In genomic region chr4:70687821-70688794, GRCh38 we compare ENCODE assay signal across 8 cellular contexts. TPM values are rescaled to one million over a fixed set of nuclear protein-coding genes. Genes with fewer than 3 reads are reported as not detected.
A peak's percentile ranks its signal among the peaks of the same experiment; 100 is the strongest.
DNase-seq lines count a peak whose midpoint lies in the region; FAIRE-seq and TF ChIP-seq lines count a peak whose summit lies in the region.

Gene UTP3, plus strand, starts transcription at chr4:70688532. Its CDS starts 146 bp downstream, at chr4:70688678.

- peaks cover 15% of the 10 kb centered on the region for H3K23me2 ChIP-seq in H9 (ENCODE audit: insufficient read length, low read depth, low read length, poor library complexity, severe bottlenecking)

- peak within 1 kb of the TSS; percentile 95 for H3K9ac ChIP-seq in H9 (ENCODE audit: extremely low read depth, insufficient read length, low read length)

- peaks cover 16% of the 10 kb centered on the region for H3K36me3 ChIP-seq in MG63

- H3K9me3 ChIP-seq in H9 (ENCODE audit: control insufficient read depth, low read depth, low read length) (no peaks in the 10 kb centered on the region), MG63 (no peaks in the 10 kb centered on the region)

- H3K79me1 ChIP-seq in H9 (ENCODE audit: insufficient read depth, low read depth, low read length, poor library complexity, severe bottlenecking), result no peaks in the 10 kb centered on the region

- TF ChIP-seq CTCF in H9 (conservative IDR thresholded peaks at IDR 0.05) (peak; percentile 99), fibroblast of villous mesenchyme (IDR thresholded peaks at IDR 0.05; ENCODE audit: insufficient read depth, low read depth, low read length) (peak; percentile 92), neural crest cell (conservative IDR thresholded peaks at IDR 0.05) (peak; percentile 98)

- H3K4me1 Mint-ChIP-seq in H9, result peaks cover 21 to 28% of the 10 kb centered on the region in 2 experiments
- H3K4me1 Mint-ChIP-seq in neural crest cell, result peaks cover 37% of the 10 kb centered on the region

- no peaks in the 10 kb centered on the region for H4K20me1 ChIP-seq in H9 (ENCODE audit: control insufficient read depth, insufficient read depth, insufficient read length)

- no CpG with 5 or more reads among the region's 70 CpGs for WGBS in H9 (ENCODE audit: extremely low coverage, insufficient read length, low lambda C conversion rate)

- H3K4me3 Mint-ChIP-seq in H9 (peak within 1 kb of the TSS; percentile 96 to 100), neural crest cell (peak within 1 kb of the TSS; percentile 95)

- no peak within 1 kb of the TSS; the same call in 1 of the 2 replicates for H3K4ac ChIP-seq in H9 (ENCODE audit: low read depth, low read length)

- peak within 1 kb of the TSS; percentile 98 to 100 (median 99) for H3K27ac Mint-ChIP-seq in H9
- H3K27ac Mint-ChIP-seq in neural crest cell (ENCODE audit: unreplicated experiment), result peak within 1 kb of the TSS; percentile 98

- peak within 1 kb of the TSS; percentile 25 for H4K8ac ChIP-seq in H9 (replicated peaks; ENCODE audit: insufficient read length, low read depth, low read length)

- H2BK15ac ChIP-seq in H9 (ENCODE audit: low read depth, low read length), result no peak within 1 kb of the TSS

- H3K4me1 ChIP-seq in H9 (ENCODE audit: insufficient read depth, low read length), result peaks cover 5% of the 10 kb centered on the region

- peak within 1 kb of the TSS; percentile 79 for H3K14ac ChIP-seq in H9 (ENCODE audit: insufficient read depth, low read length)

- H3K56ac ChIP-seq in H9 (ENCODE audit: insufficient read length, low read depth, low read length), result peak within 1 kb of the TSS; percentile 30

- H3K23ac ChIP-seq in H9 (ENCODE audit: insufficient read length, low read depth, low read length), result no peak within 1 kb of the TSS

- H4K91ac ChIP-seq in H9 (ENCODE audit: insufficient read length, low read depth, low read length), result no peak within 1 kb of the TSS

- no peak within 1 kb of the TSS for H2BK12ac ChIP-seq in H9 (ENCODE audit: insufficient read length, low read depth, low read length)

- H3T11ph ChIP-seq in H9 (ENCODE audit: low read length), result no peak within 1 kb of the TSS

- H2BK20ac ChIP-seq in H9 (ENCODE audit: low read depth, low read length, poor library complexity, severe bottlenecking), result no peak within 1 kb of the TSS

- peak within 1 kb of the TSS; percentile 10 for H2BK5ac ChIP-seq in H9 (ENCODE audit: insufficient read length, low read length)

- H3K27me3 ChIP-seq in H9 (ENCODE audit: insufficient read depth, low read length), result no peaks in the 10 kb centered on the region
- H3K27me3 ChIP-seq in MG63, result no peaks in the 10 kb centered on the region

- H3K9me3 Mint-ChIP-seq in H9, result no peaks in the 10 kb centered on the region; a peak in 1 of 5 replicates
- H3K9me3 Mint-ChIP-seq in neural crest cell, result no peaks in the 10 kb centered on the region

- H3K79me2 ChIP-seq in H9 (ENCODE audit: insufficient read depth, low read length), result peaks cover 14% of the 10 kb centered on the region

- H3K4me2 ChIP-seq in H9 (ENCODE audit: insufficient read depth, insufficient read length, low read length), result peak within 1 kb of the TSS; percentile 97

- peak; percentile 97 for FAIRE-seq in G401.6 (lab: Jason Lieb, UNC)

- peaks cover 3% of the 10 kb centered on the region; the same call in 1 of the 2 replicates for H3K27me3 Mint-ChIP-seq in H9 (ENCODE audit: low read depth)
- no peaks in the 10 kb centered on the region for H3K27me3 Mint-ChIP-seq in neural crest cell (ENCODE audit: low read depth)

- peak within 1 kb of the TSS; percentile 63 for H3K27ac ChIP-seq in H9 (ENCODE audit: insufficient read length, low read depth, low read length)

- H2AFZ ChIP-seq in H9 (ENCODE audit: low read length), result peak within 1 kb of the TSS; percentile 89

- peak within 1 kb of the TSS; percentile 92 for H3K4me3 ChIP-seq in MG63
- peak within 1 kb of the TSS; percentile 99 for H3K4me3 ChIP-seq in fibroblast of villous mesenchyme (ENCODE audit: low read depth, low read length)

- peaks cover 8 to 31% (median 26%) of the 10 kb centered on the region in 3 experiments; a peak in 6 of 7 replicates for H3K36me3 Mint-ChIP-seq in H9 (ENCODE audit: insufficient read depth in 1 of 3, low read depth in 3 of 3)
- peaks cover 4% of the 10 kb centered on the region for H3K36me3 Mint-ChIP-seq in neural crest cell (ENCODE audit: low read depth)

- H2AK5ac ChIP-seq in H9 (ENCODE audit: insufficient read length, low read length), result no peak within 1 kb of the TSS

- peak within 1 kb of the TSS; percentile 84 for H3K18ac ChIP-seq in H9 (ENCODE audit: insufficient read length, low read depth, low read length)

- H4K5ac ChIP-seq in H9 (ENCODE audit: insufficient read length, low read depth, low read length), result peak within 1 kb of the TSS; percentile 80

- DNase-seq in H9 (peak; percentile 94), MG63 (peak; percentile 90), SIG-M5 (lab: John Stamatoyannopoulos, UW) (peak; percentile 93), activated gamma-delta T cell treated with Interleukin-2 at 50 U/mL for 16 hours (peak; percentile 90), fibroblast of villous mesenchyme (ENCODE audit: low read depth) (peak; percentile 99), neural crest cell (ENCODE audit: low read depth, low spot score) (peak; percentile 94), stromal cell of bone marrow (ENCODE audit: low read depth) (peak; percentile 99)

- no peak within 1 kb of the TSS for H2BK120ac ChIP-seq in H9 (ENCODE audit: low read depth, low read length, poor library complexity, severe bottlenecking)

RNA-seq across cellular contexts. Expression of gene UTP3, which starts in this region (rescaled TPM):
- total RNA-seq in H9 (2021) (49.3 and 51.9 TPM in 2 replicates), fibroblast of villous mesenchyme (15.1 and 23.3 TPM in 2 replicates), neural crest cell (29.5 and 30.1 TPM in 2 replicates)
- 3.0 and 6.4 TPM in 2 replicates for total RNA-seq in MG63 (2014; rRNA removed; shearing (Covaris generic); ENCODE audit: low replicate concordance)

Comparison
In these comparisons a context has a peak if more than half of its experiments do, and no peak if none do; other contexts are left out.
1. Peak in every context shown above with its lines: DNase-seq, H3K4me3 ChIP-seq and H3K27ac ChIP-seq.